ENCODE assay signal across 29 cellular contexts in genomic region chr6:31152776-31153175, GRCh38. TPM values are rescaled to one million over a fixed set of nuclear protein-coding genes. Genes with fewer than 3 reads are reported as not detected.
A peak's percentile ranks its signal among the peaks of the same experiment; 100 is the strongest.
DNase-seq lines count a peak whose midpoint lies in the region; ATAC-seq and TF ChIP-seq lines count a peak whose summit lies in the region.
"Had no signal": no experiment of that assay in that cellular context is flagged by ENCODE, and none has a peak within 500 bp of the region (broad histone marks: within the 10 kb centered on the region; RNA-seq: fewer than 3 reads in every experiment).

No MANE protein-coding gene starts in this region.

- H3K36me3 ChIP-seq in HEK293 (ENCODE audit: control insufficient read depth in 2 of 2, insufficient read depth in 1 of 2, low read length in 2 of 2) (peaks cover 21 to 66% of the 10 kb centered on the region in 2 experiments; a peak in 2 of 3 replicates), aorta (ENCODE audit: control insufficient read depth in 1 of 2, insufficient read depth in 2 of 2, low read length in 1 of 2) (no peaks in the 10 kb centered on the region)

- no peak for ATAC-seq in aorta (ENCODE audit: low FRiP score)
- ATAC-seq in activated T-cell treated with anti-CD3 and anti-CD28 coated beads, Interleukin-2, amount 50 U/mL, for 72 hours (replicated peaks in 1 of 2): no peak
- ATAC-seq: A549, GM23338, Right ventricle myocardium inferior had no signal

- 75 to 79% methylated on average over 7 of the region's 7 CpGs for WGBS in aorta, 2 donors

- DNase-seq in COLO668 (lab: John Stamatoyannopoulos, UW; ENCODE audit: unreplicated experiment): peak; percentile 2
- peak; percentile 69 for DNase-seq in glomerular visceral epithelial cell (ENCODE audit: extremely low spot score)
- no peak for DNase-seq in neural crest cell (ENCODE audit: low read depth, low spot score)
- DNase-seq in AG08395 (ENCODE audit: low spot score): no peak
- DNase-seq in aorta: no peak
- no peak for DNase-seq in activated T-cell treated with anti-CD3 and anti-CD28 coated beads, Interleukin-2, amount 50 U/mL, for 72 hours
- no peak for DNase-seq in activated T-helper 2 cell treated with anti-CD3 and anti-CD28 coated beads, Interferon-gamma antibody, Interleukin-2, Interleukin-4, amounts not matched to agents 10 μg/mL and 5 μg/mL and 100 μg/mL, durations not matched to agents 14 hours and 24 hours and 36 hours (ENCODE audit: low spot score)
- DNase-seq: CD4-positive, alpha-beta T cell; EL; GF-D8; HCEC 1CT; IMR-90; NCI-H1105; NCI-H146; NCI-H2081; NCI-H2171; NCI-H345; NCI-H524; NCI-H774; NK-92 treated with Interleukin-12 subunit alpha and Interleukin-12 subunit beta, amount 100 ng/mL, for 24 hours; Peyer's patch had no signal

- TF ChIP-seq CTCF in HEK293 (tag by site-specific recombination; IDR thresholded peaks at IDR 0.05): no peak
- TF ChIP-seq CTCF in neural crest cell (conservative IDR thresholded peaks at IDR 0.05): no peak

- H3K9me3 ChIP-seq in HEK293 (ENCODE audit: control insufficient read depth, insufficient read depth, low read depth, low read length): no peaks in the 10 kb centered on the region
- H3K9me3 ChIP-seq in aorta (ENCODE audit: control insufficient read depth, low read length): no peaks in the 10 kb centered on the region
- H3K9me3 ChIP-seq: A549, Peyer's patch, SJSA1 had no signal

- POLR2A ChIA-PET in HEK293 (lab: Yijun Ruan, JAX): interaction anchor here (0.7 kb wide), 1 partner anchor 27 kb away, joined by 3 read pairs; no protein-coding TSS in a partner anchor

- H3K27ac ChIP-seq in HEK293 (ENCODE audit: extremely low read depth, low read depth, low read length): no peak overlapping the region
- no peak overlapping the region for H3K27ac ChIP-seq in aorta (ENCODE audit: low read depth in 1 of 2, low read length in 2 of 2)
- H3K27ac ChIP-seq: A549, KMS-11, Peyer's patch, SJSA1 had no signal

- H3K4me3 ChIP-seq in HEK293 (ENCODE audit: low read depth, low read length): no peak overlapping the region
- H3K4me3 ChIP-seq in aorta (ENCODE audit: low read length in 2 of 2): no peak overlapping the region
- H3K4me3 ChIP-seq: A549, GM23338, Peyer's patch, SJSA1 had no signal

- H3K4me3 Mint-ChIP-seq in neural crest cell: no peak overlapping the region
- no peak overlapping the region for H3K4me3 Mint-ChIP-seq in activated T-cell treated with anti-CD3 and anti-CD28 coated beads, Interleukin-2, amount 50 U/mL, for 72 hours
- H3K4me3 Mint-ChIP-seq in activated T-helper 2 cell treated with anti-CD3 and anti-CD28 coated beads, Interferon-gamma antibody, Interleukin-2, Interleukin-4, amounts not matched to agents 10 μg/mL and 5 μg/mL and 100 μg/mL, durations not matched to agents 14 hours and 24 hours and 36 hours (ENCODE audit: low read depth): no peak overlapping the region
- H3K4me3 Mint-ChIP-seq: CD4-positive, alpha-beta T cell; GM23338 had no signal

- H3K27me3 ChIP-seq in aorta (ENCODE audit: control insufficient read depth in 1 of 2, insufficient read depth in 2 of 2, low read length in 1 of 2): no peaks in the 10 kb centered on the region
- H3K27me3 ChIP-seq: Peyer's patch, SJSA1 had no signal

- no peaks in the 10 kb centered on the region for H3K27me3 Mint-ChIP-seq in neural crest cell (ENCODE audit: low read depth)
- H3K27me3 Mint-ChIP-seq in activated T-cell treated with anti-CD3 and anti-CD28 coated beads, Interleukin-2, amount 50 U/mL, for 72 hours (ENCODE audit: low read depth): no peaks in the 10 kb centered on the region
- no peaks in the 10 kb centered on the region for H3K27me3 Mint-ChIP-seq in activated T-helper 2 cell treated with anti-CD3 and anti-CD28 coated beads, Interferon-gamma antibody, Interleukin-2, Interleukin-4, amounts not matched to agents 10 μg/mL and 5 μg/mL and 100 μg/mL, durations not matched to agents 14 hours and 24 hours and 36 hours (ENCODE audit: low read depth)
- H3K27me3 Mint-ChIP-seq: CD4-positive, alpha-beta T cell had no signal

- intact Hi-C loops in aorta (cut with DNase I): no loop called here
- intact Hi-C loops in activated T-helper 2 cell treated with anti-CD3 and anti-CD28 coated beads, Interferon-gamma antibody, Interleukin-2, Interleukin-4, amounts not matched to agents 10 μg/mL and 5 μg/mL and 100 μg/mL, durations not matched to agents 14 hours and 24 hours and 36 hours (cut with micrococcal nuclease): no loop called here

- H3K4me1 ChIP-seq in HEK293 (ENCODE audit: control insufficient read depth, insufficient read depth, low read length) (peaks cover 3% of the 10 kb centered on the region; the same call in 1 of the 2 replicates), aorta (ENCODE audit: control insufficient read depth in 1 of 2, insufficient read depth in 2 of 2, low read length in 2 of 2) (no peaks in the 10 kb centered on the region)

- peaks cover 5% of the 10 kb centered on the region for H3K36me3 Mint-ChIP-seq in neural crest cell (ENCODE audit: low read depth)
- H3K36me3 Mint-ChIP-seq in activated T-cell treated with anti-CD3 and anti-CD28 coated beads, Interleukin-2, amount 50 U/mL, for 72 hours (ENCODE audit: insufficient read depth in 2 of 2): peaks cover 4 to 8% of the 10 kb centered on the region in 2 donors
- peaks cover 32% of the 10 kb centered on the region for H3K36me3 Mint-ChIP-seq in activated T-helper 2 cell treated with anti-CD3 and anti-CD28 coated beads, Interferon-gamma antibody, Interleukin-2, Interleukin-4, amounts not matched to agents 10 μg/mL and 5 μg/mL and 100 μg/mL, durations not matched to agents 14 hours and 24 hours and 36 hours (ENCODE audit: low read depth)

- H3K27ac Mint-ChIP-seq in neural crest cell (ENCODE audit: unreplicated experiment): peak overlapping the region; percentile 96
- H3K27ac Mint-ChIP-seq in activated T-cell treated with anti-CD3 and anti-CD28 coated beads, Interleukin-2, amount 50 U/mL, for 72 hours: no peak overlapping the region
- H3K27ac Mint-ChIP-seq in activated T-helper 2 cell treated with anti-CD3 and anti-CD28 coated beads, Interferon-gamma antibody, Interleukin-2, Interleukin-4, amounts not matched to agents 10 μg/mL and 5 μg/mL and 100 μg/mL, durations not matched to agents 14 hours and 24 hours and 36 hours: no peak overlapping the region
- H3K27ac Mint-ChIP-seq: CD4-positive, alpha-beta T cell; GM23338 had no signal

- peaks cover 9% of the 10 kb centered on the region for H3K4me1 Mint-ChIP-seq in neural crest cell
- peaks cover 17% of the 10 kb centered on the region for H3K4me1 Mint-ChIP-seq in activated T-cell treated with anti-CD3 and anti-CD28 coated beads, Interleukin-2, amount 50 U/mL, for 72 hours (ENCODE audit: low read depth)
- H3K4me1 Mint-ChIP-seq in activated T-helper 2 cell treated with anti-CD3 and anti-CD28 coated beads, Interferon-gamma antibody, Interleukin-2, Interleukin-4, amounts not matched to agents 10 μg/mL and 5 μg/mL and 100 μg/mL, durations not matched to agents 14 hours and 24 hours and 36 hours (ENCODE audit: low read depth): peaks cover 14% of the 10 kb centered on the region

- no peaks in the 10 kb centered on the region for H3K9me3 Mint-ChIP-seq in neural crest cell
- H3K9me3 Mint-ChIP-seq in activated T-cell treated with anti-CD3 and anti-CD28 coated beads, Interleukin-2, amount 50 U/mL, for 72 hours: no peaks in the 10 kb centered on the region
- no peaks in the 10 kb centered on the region for H3K9me3 Mint-ChIP-seq in activated T-helper 2 cell treated with anti-CD3 and anti-CD28 coated beads, Interferon-gamma antibody, Interleukin-2, Interleukin-4, amounts not matched to agents 10 μg/mL and 5 μg/mL and 100 μg/mL, durations not matched to agents 14 hours and 24 hours and 36 hours
- H3K9me3 Mint-ChIP-seq: CD4-positive, alpha-beta T cell; GM23338 had no signal

- CTCF ChIA-PET in HEK293 (lab: Yijun Ruan, JAX): interaction anchor here (1.0 to 2.4 kb wide), 3 partner anchors 15 to 214 kb away, joined by 3 to 10 read pairs (median 6); partner anchors contain the start of gene PSORS1C2

TF ChIP-seq in HEK293, 187 proteins besides CTCF, POLR2A, EP300 and RAD21 (continues in another document):
- TF ChIP-seq KLF8 (tag by site-specific recombination; IDR thresholded peaks at IDR 0.05): no peak
- peak; percentile 38; the same call in 1 of the 2 replicates for TF ChIP-seq ZBTB20 (tag by site-specific recombination; IDR thresholded peaks at IDR 0.05)

RNA-seq across cellular contexts. Expression of gene CCHCR1, which starts 4.8 kb away (rescaled TPM):
- total RNA-seq in neural crest cell (46.7 and 48.6 TPM in 2 replicates), aorta (10 to 100 TPM; 13.7 to 23.2 TPM)
- polyA plus RNA-seq in aorta: 10 to 100 TPM in 1 of 2 donors, 1 to 10 TPM in 1; 7.0 to 21.3 TPM
- total RNA-seq in activated T-cell treated with anti-CD3 and anti-CD28 coated beads, Interleukin-2, amount 50 U/mL, for 72 hours: 10 to 100 TPM; 47.5 to 64.2 TPM
- total RNA-seq in activated T-helper 2 cell treated with anti-CD3 and anti-CD28 coated beads, Interferon-gamma antibody, Interleukin-2, Interleukin-4, amounts not matched to agents 10 μg/mL and 5 μg/mL and 100 μg/mL, durations not matched to agents 14 hours and 24 hours and 36 hours: 50.5 and 53.1 TPM in 2 replicates

RNA-seq across cellular contexts. Expression of gene TCF19, which starts 5.6 kb away (rescaled TPM):
- 21.7 and 21.8 TPM in 2 replicates for total RNA-seq in neural crest cell
- 1 to 10 TPM; 3.1 to 8.3 TPM for total RNA-seq in aorta
- polyA plus RNA-seq in aorta: 1 to 10 TPM; 3.4 to 4.2 TPM
- total RNA-seq in activated T-cell treated with anti-CD3 and anti-CD28 coated beads, Interleukin-2, amount 50 U/mL, for 72 hours: 10 to 100 TPM; 63.8 to 82.7 TPM
- 81.5 and 82.0 TPM in 2 replicates for total RNA-seq in activated T-helper 2 cell treated with anti-CD3 and anti-CD28 coated beads, Interferon-gamma antibody, Interleukin-2, Interleukin-4, amounts not matched to agents 10 μg/mL and 5 μg/mL and 100 μg/mL, durations not matched to agents 14 hours and 24 hours and 36 hours

RNA-seq across cellular contexts. Expression of gene PSORS1C2, which starts 13.9 kb away (rescaled TPM):
- not detected in 2 replicates for total RNA-seq in neural crest cell
- not detected for total RNA-seq in aorta
- not detected for polyA plus RNA-seq in aorta
- not detected for total RNA-seq in activated T-cell treated with anti-CD3 and anti-CD28 coated beads, Interleukin-2, amount 50 U/mL, for 72 hours
- not detected in 2 replicates for total RNA-seq in activated T-helper 2 cell treated with anti-CD3 and anti-CD28 coated beads, Interferon-gamma antibody, Interleukin-2, Interleukin-4, amounts not matched to agents 10 μg/mL and 5 μg/mL and 100 μg/mL, durations not matched to agents 14 hours and 24 hours and 36 hours
- total RNA-seq: CD4-positive, alpha-beta T cell; GM23338; IMR-90; OCI-LY7; Peyer's patch; Right ventricle myocardium inferior; SJSA1 had no signal
- polyA plus RNA-seq: BJ, IMR-90 had no signal

RNA-seq across cellular contexts. Expression of gene POU5F1, which starts 17.7 kb away (rescaled TPM):
- total RNA-seq in neural crest cell (not detected in 2 replicates), aorta (1 to 10 TPM in 1 of 2 donors, under 1 TPM in 1; 0.45 to 2.2 TPM)
- 1 to 10 TPM in 1 of 2 donors, not detected in 1; 2.6 TPM for polyA plus RNA-seq in aorta
- under 1 TPM in 1 of 2 donors, not detected in 1; 0.09 TPM for total RNA-seq in activated T-cell treated with anti-CD3 and anti-CD28 coated beads, Interleukin-2, amount 50 U/mL, for 72 hours
- not detected in 2 replicates for total RNA-seq in activated T-helper 2 cell treated with anti-CD3 and anti-CD28 coated beads, Interferon-gamma antibody, Interleukin-2, Interleukin-4, amounts not matched to agents 10 μg/mL and 5 μg/mL and 100 μg/mL, durations not matched to agents 14 hours and 24 hours and 36 hours
- total RNA-seq: CD4-positive, alpha-beta T cell; IMR-90; SJSA1 had no signal
- polyA plus RNA-seq: IMR-90 had no signal

RNA-seq across cellular contexts. Expression of gene CDSN, which starts 32.5 kb away (rescaled TPM):
- total RNA-seq in neural crest cell (not detected in 2 replicates), aorta (not detected)
- polyA plus RNA-seq in aorta: not detected
- total RNA-seq in activated T-cell treated with anti-CD3 and anti-CD28 coated beads, Interleukin-2, amount 50 U/mL, for 72 hours: not detected
- not detected in 2 replicates for total RNA-seq in activated T-helper 2 cell treated with anti-CD3 and anti-CD28 coated beads, Interferon-gamma antibody, Interleukin-2, Interleukin-4, amounts not matched to agents 10 μg/mL and 5 μg/mL and 100 μg/mL, durations not matched to agents 14 hours and 24 hours and 36 hours
- total RNA-seq: CD4-positive, alpha-beta T cell; IMR-90; OCI-LY7; Right ventricle myocardium inferior; SJSA1 had no signal
- polyA plus RNA-seq: A549, BJ, GM23338, IMR-90 had no signal

Comparison
In these comparisons a context has a peak if more than half of its experiments do, and no peak if none do; other contexts are left out.
1. DNase-seq: peak in COLO668 (single experiment) and glomerular visceral epithelial cell (single experiment); none in neural crest cell (single experiment), AG08395 (single experiment), aorta (0 of 2), activated T-cell treated with anti-CD3 and anti-CD28 coated beads, Interleukin-2, amount 50 U/mL, for 72 hours (0 of 2) and activated T-helper 2 cell treated with anti-CD3 and anti-CD28 coated beads, Interferon-gamma antibody, Interleukin-2, Interleukin-4, amounts not matched to agents 10 μg/mL and 5 μg/mL and 100 μg/mL, durations not matched to agents 14 hours and 24 hours and 36 hours (single experiment).